8 cellular contexts compared by ENCODE assay signal in genomic region chr5:172806897-172807672, GRCh38. TPM values are rescaled to one million over a fixed set of nuclear protein-coding genes. Genes with fewer than 3 reads are reported as not detected.
DNase-seq lines count a peak whose midpoint lies in the region; ATAC-seq and TF ChIP-seq lines count a peak whose summit lies in the region.

No MANE protein-coding gene starts in this region.

- H3K4me3 ChIP-seq in PC-3 (ENCODE audit: low read length) (no peak overlapping the region), thoracic aorta (peak overlapping the region; percentile 61)

- H3K9me2 ChIP-seq in PC-3 (replicated peaks; ENCODE audit: low read length), result no peaks in the 10 kb centered on the region

- peak overlapping the region; percentile 30 for H3K4me2 ChIP-seq in PC-3 (ENCODE audit: low read length)

- H3K9me3 Mint-ChIP-seq in activated T-helper 2 cell treated with anti-CD3 and anti-CD28 coated beads, Interferon-gamma antibody, Interleukin-2, Interleukin-4, amounts not matched to agents 10 μg/mL and 5 μg/mL and 100 μg/mL, durations not matched to agents 14 hours and 24 hours and 36 hours, result peaks cover 5% of the 10 kb centered on the region

- H3K79me2 ChIP-seq in PC-3 (ENCODE audit: low read length), result no peaks in the 10 kb centered on the region

- peak overlapping the region; percentile 84 for H3K27ac ChIP-seq in PC-3 (ENCODE audit: low read length)
- H3K27ac ChIP-seq in foreskin keratinocyte, result peak overlapping the region; percentile 95
- peak overlapping the region in 1 of 2 donors; percentile 68 for H3K27ac ChIP-seq in thoracic aorta

- H3K27me3 ChIP-seq in PC-3 (ENCODE audit: low read length) (no peaks in the 10 kb centered on the region), foreskin keratinocyte (no peaks in the 10 kb centered on the region), thoracic aorta (replicated peaks; ENCODE audit: insufficient read depth) (no peaks in the 10 kb centered on the region)

- peak overlapping the region; percentile 58 for H3K4me3 Mint-ChIP-seq in activated T-helper 2 cell treated with anti-CD3 and anti-CD28 coated beads, Interferon-gamma antibody, Interleukin-2, Interleukin-4, amounts not matched to agents 10 μg/mL and 5 μg/mL and 100 μg/mL, durations not matched to agents 14 hours and 24 hours and 36 hours (ENCODE audit: low read depth)

- ATAC-seq in GM18519 (IDR thresholded peaks at IDR 0.05; ENCODE audit: low FRiP score, unreplicated experiment) (peak; percentile 78), HG02938 (IDR thresholded peaks at IDR 0.05; ENCODE audit: unreplicated experiment) (peak; percentile 96), PC-3 (peak; percentile 95), foreskin keratinocyte (peak; percentile 90), omental fat pad (ENCODE audit: low FRiP score) (peak; percentile 96), thoracic aorta (ENCODE audit: insufficient number of reproducible peaks, low FRiP score, low read depth) (peak; percentile 86)

- TSS peak; percentile 99 for BruUV-seq in PC-3 (replicated peaks; lab: Mats Ljungman, UMichigan)

- CTCF ChIA-PET in PC-3 (lab: Charles Lee), result interaction anchor here (0.6 to 1.0 kb wide), 3 partner anchors 35 to 487 kb away, joined by 3 to 9 read pairs (median 4); no protein-coding TSS in a partner anchor

- DNase-seq in PC-3, result peak; percentile 75
- DNase-seq in activated T-helper 2 cell treated with anti-CD3 and anti-CD28 coated beads, Interferon-gamma antibody, Interleukin-2, Interleukin-4, amounts not matched to agents 10 μg/mL and 5 μg/mL and 100 μg/mL, durations not matched to agents 14 hours and 24 hours and 36 hours (ENCODE audit: low spot score), result peak; percentile 78
- DNase-seq in foreskin keratinocyte, result peak; percentile 60 to 67
- peak; percentile 80 for DNase-seq in omental fat pad (ENCODE audit: low spot score)
- peak; percentile 82 for DNase-seq in thoracic aorta (ENCODE audit: low spot score)
- no peak for DNase-seq in NCI-H2227 treated with DMSO at 0.1 percent for 48 hours (lab: John Stamatoyannopoulos, UW)

- no peaks in the 10 kb centered on the region for H3K36me3 Mint-ChIP-seq in activated T-helper 2 cell treated with anti-CD3 and anti-CD28 coated beads, Interferon-gamma antibody, Interleukin-2, Interleukin-4, amounts not matched to agents 10 μg/mL and 5 μg/mL and 100 μg/mL, durations not matched to agents 14 hours and 24 hours and 36 hours (ENCODE audit: low read depth)

- H3K27me3 Mint-ChIP-seq in activated T-helper 2 cell treated with anti-CD3 and anti-CD28 coated beads, Interferon-gamma antibody, Interleukin-2, Interleukin-4, amounts not matched to agents 10 μg/mL and 5 μg/mL and 100 μg/mL, durations not matched to agents 14 hours and 24 hours and 36 hours (ENCODE audit: low read depth), result no peaks in the 10 kb centered on the region

- intact Hi-C loops in PC-3 (cut with micrococcal nuclease), result no loop called here
- intact Hi-C loops in activated T-helper 2 cell treated with anti-CD3 and anti-CD28 coated beads, Interferon-gamma antibody, Interleukin-2, Interleukin-4, amounts not matched to agents 10 μg/mL and 5 μg/mL and 100 μg/mL, durations not matched to agents 14 hours and 24 hours and 36 hours (cut with micrococcal nuclease), result loop anchor here (1.0 kb wide), 4 partner anchors 27 to 42 kb away; partner anchors contain the start of gene ERGIC1

- H3K9me3 ChIP-seq in PC-3 (ENCODE audit: low read length) (peaks cover 15% of the 10 kb centered on the region), thoracic aorta (peaks cover 5% of the 10 kb centered on the region)

- no peak for TF ChIP-seq CTCF in PC-3 (conservative IDR thresholded peaks at IDR 0.05; ENCODE audit: low read depth, low read length)
- no peak for TF ChIP-seq CTCF in foreskin keratinocyte (conservative IDR thresholded peaks at IDR 0.05)
- no peak for TF ChIP-seq CTCF in omental fat pad (IDR thresholded peaks at IDR 0.05)
- no peak for TF ChIP-seq CTCF in thoracic aorta (IDR thresholded peaks at IDR 0.05)

- H3K9ac ChIP-seq in PC-3 (ENCODE audit: low read length), result peak overlapping the region; percentile 78

- peak overlapping the region; percentile 7; the same call in 1 of the 2 replicates for H2AFZ ChIP-seq in PC-3 (ENCODE audit: low read length)

- H4K20me1 ChIP-seq in PC-3 (ENCODE audit: low read length), result no peaks in the 10 kb centered on the region

- POLR2A ChIA-PET in PC-3 (lab: Charles Lee; ENCODE audit: unreplicated experiment), result interaction anchor here (0.6 to 1.0 kb wide), 2 partner anchors 18 to 36 kb away, joined by 3 to 10 read pairs; partner anchors contain the start of gene DUSP1

- peaks cover 14% of the 10 kb centered on the region for H3K4me1 Mint-ChIP-seq in activated T-helper 2 cell treated with anti-CD3 and anti-CD28 coated beads, Interferon-gamma antibody, Interleukin-2, Interleukin-4, amounts not matched to agents 10 μg/mL and 5 μg/mL and 100 μg/mL, durations not matched to agents 14 hours and 24 hours and 36 hours (ENCODE audit: low read depth)

- H3K4me1 ChIP-seq in PC-3 (ENCODE audit: insufficient read depth, low read length) (peaks cover 20% of the 10 kb centered on the region), foreskin keratinocyte (peaks cover 12% of the 10 kb centered on the region), thoracic aorta (ENCODE audit: control insufficient read depth in 1 of 2, low read depth in 2 of 2) (peaks cover 0 to 3% of the 10 kb centered on the region in 2 donors)

- H3K36me3 ChIP-seq in PC-3 (ENCODE audit: low read depth, low read length), result no peaks in the 10 kb centered on the region
- H3K36me3 ChIP-seq in thoracic aorta, result no peaks in the 10 kb centered on the region

- H3K27ac Mint-ChIP-seq in activated T-helper 2 cell treated with anti-CD3 and anti-CD28 coated beads, Interferon-gamma antibody, Interleukin-2, Interleukin-4, amounts not matched to agents 10 μg/mL and 5 μg/mL and 100 μg/mL, durations not matched to agents 14 hours and 24 hours and 36 hours, result peak overlapping the region; percentile 91

- no peaks in the 10 kb centered on the region for H3F3A ChIP-seq in PC-3 (ENCODE audit: low read length, unreplicated experiment)

RNA-seq across cellular contexts. Expression of gene ERGIC1, which starts 27.0 kb away (rescaled TPM):
- total RNA-seq in PC-3 (2014; rRNA removed) (124 and 148 TPM in 2 replicates), foreskin keratinocyte (86.8 and 90.9 TPM in 2 replicates), omental fat pad (100 to 1,000 TPM in 3 of 4 donors, 10 to 100 TPM in 1; 98.8 to 227 (median 129) TPM), thoracic aorta (100 to 1,000 TPM; 141 to 230 TPM)
- total RNA-seq in activated T-helper 2 cell treated with anti-CD3 and anti-CD28 coated beads, Interferon-gamma antibody, Interleukin-2, Interleukin-4, amounts not matched to agents 10 μg/mL and 5 μg/mL and 100 μg/mL, durations not matched to agents 14 hours and 24 hours and 36 hours, result 53.1 and 54.8 TPM in 2 replicates
- 54.3 and 61.3 TPM in 2 replicates for polyA plus RNA-seq in foreskin keratinocyte

RNA-seq across cellular contexts. Expression of gene DUSP1, which starts 36.1 kb away (rescaled TPM):
- total RNA-seq in PC-3 (2014; rRNA removed) (522 and 586 TPM in 2 replicates), foreskin keratinocyte (10.2 and 14.2 TPM in 2 replicates), omental fat pad (1,000 to 10,000 TPM; 1,645 to 2,968 (median 1,824) TPM), thoracic aorta (1,000 to 10,000 TPM in 1 of 2 donors, 100 to 1,000 TPM in 1; 813 to 3,699 TPM)
- 8.9 and 9.7 TPM in 2 replicates for total RNA-seq in activated T-helper 2 cell treated with anti-CD3 and anti-CD28 coated beads, Interferon-gamma antibody, Interleukin-2, Interleukin-4, amounts not matched to agents 10 μg/mL and 5 μg/mL and 100 μg/mL, durations not matched to agents 14 hours and 24 hours and 36 hours
- polyA plus RNA-seq in foreskin keratinocyte, result 6.2 and 10.7 TPM in 2 replicates

Comparison
In these comparisons a context has a peak if more than half of its experiments do, and no peak if none do; other contexts are left out.
1. RNA of gene DUSP1, which starts 36.1 kb away (total RNA-seq): 813 to 3,699 TPM in thoracic aorta, 1,645 to 2,968 TPM in omental fat pad and 522 to 586 TPM in PC-3; 10.2 to 14.2 TPM in foreskin keratinocyte and 8.9 to 9.7 TPM in activated T-helper 2 cell treated with anti-CD3 and anti-CD28 coated beads, Interferon-gamma antibody, Interleukin-2, Interleukin-4, amounts not matched to agents 10 μg/mL and 5 μg/mL and 100 μg/mL, durations not matched to agents 14 hours and 24 hours and 36 hours; every median in the first group is over 10 times any median in the second.
2. Peak in every context shown above with its lines, with median percentiles within 50 percentile points of each other: ATAC-seq.